14 cellular contexts compared by ENCODE assay signal in the genomic region with DNA sequence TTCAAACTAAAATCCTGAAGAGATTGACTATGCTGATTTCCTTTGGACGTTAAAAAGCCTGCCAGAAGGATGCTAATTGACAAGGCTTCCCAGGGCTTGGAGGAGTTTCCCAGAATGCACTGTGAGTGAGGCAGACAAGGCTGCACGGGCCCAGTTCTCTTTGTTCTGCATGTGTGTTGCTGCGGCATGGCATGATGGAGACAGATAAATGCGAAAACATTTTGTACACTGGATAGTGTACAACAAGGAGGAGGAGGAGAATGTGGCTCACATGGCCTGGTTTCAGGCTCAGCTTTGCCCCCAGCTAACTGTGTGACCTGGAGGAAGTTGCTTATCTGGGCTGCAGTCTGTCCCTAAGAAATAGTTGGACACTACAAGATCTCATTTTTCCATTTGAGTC.
"Had no signal": no experiment of that assay in that cellular context is flagged by ENCODE, and none has a peak within 500 bp of the region (broad histone marks: within the 10 kb centered on the region; RNA-seq: fewer than 3 reads in every experiment).

No MANE protein-coding gene starts in this region.

- H3K4me3 ChIP-seq: suprapubic skin, upper lobe of right lung had no signal

- H3K27ac ChIP-seq: epithelial cell of prostate, upper lobe of right lung had no signal

- ATAC-seq: activated T-helper 17 cell treated with anti-CD3 and anti-CD28 coated beads, Interleukin-2, amount 50 U/mL, for 72 hours; effector memory CD8-positive, alpha-beta T cell had no signal

- H3K9me3 ChIP-seq: suprapubic skin, upper lobe of right lung had no signal

- H3K27me3 ChIP-seq: suprapubic skin, upper lobe of right lung had no signal

- DNase-seq: activated CD4-positive, alpha-beta T cell treated with anti-CD3 and anti-CD28 coated beads, Interleukin-2, amount 50 U/mL, for 1 hour; activated CD4-positive, CD25-positive, alpha-beta regulatory T cell; activated naive CD4-positive, alpha-beta T cell treated with anti-CD3 and anti-CD28 coated beads for 36 hours; activated T-cell treated with anti-CD3 and anti-CD28 coated beads for 4 hours; central memory CD4-positive, alpha-beta T cell; cortex of kidney; effector memory CD8-positive, alpha-beta T cell; hippocampal formation; stimulated activated CD4-positive, alpha-beta T cell treated with anti-CD3 and anti-CD28 coated beads, Interleukin-2, amount 100 ng/mL, for 48 hours; stimulated activated naive CD4-positive, alpha-beta T cell treated with Interleukin-2 at 50 U/mL for 16 hours had no signal

- H3K4me1 ChIP-seq: suprapubic skin, upper lobe of right lung had no signal
